1 cellular context compared by ENCODE assay signal in genomic region chr11:131235328-131236298, GRCh38.
TF ChIP-seq lines count a peak whose summit lies in the region.

No MANE protein-coding gene starts in this region.

TF ChIP-seq in neural cell, 6 proteins besides CTCF, POLR2A, EP300 and RAD21 (continued from another document):
- TF ChIP-seq EZH2 (IDR thresholded peaks at IDR 0.05; ENCODE audit: borderline replicate concordance, insufficient read depth, low read length, poor library complexity, severe bottlenecking), result no peak
TF ChIP-seq in neural cell: peak in this region for 2.
